9 cellular contexts compared by ENCODE assay signal in genomic region chr3:170632780-170633179, GRCh38. TPM values are rescaled to one million over a fixed set of nuclear protein-coding genes. Genes with fewer than 3 reads are reported as not detected.
DNase-seq lines count a peak whose midpoint lies in the region; ATAC-seq and TF ChIP-seq lines count a peak whose summit lies in the region.
"Had no signal": no experiment of that assay in that cellular context is flagged by ENCODE, and none has a peak within 500 bp of the region (broad histone marks: within the 10 kb centered on the region; RNA-seq: fewer than 3 reads in every experiment).

No MANE protein-coding gene starts in this region.

- peaks cover 0 to 2% (median 0%) of the 10 kb centered on the region in 4 donors for H3K4me1 Mint-ChIP-seq in naive thymus-derived CD8-positive, alpha-beta T cell

- H4K20me1 ChIP-seq in PC-3 (ENCODE audit: low read length) = no peaks in the 10 kb centered on the region

- CTCF ChIA-PET in PC-3 (lab: Charles Lee) (no interaction called here), HEK293T (lab: Yijun Ruan, JAX) (no interaction called here)

- H3K9me3 ChIP-seq in PC-3 (ENCODE audit: low read length) = no peaks in the 10 kb centered on the region
- H3K9me3 ChIP-seq: neutrophil had no signal

- H3K36me3 Mint-ChIP-seq in naive thymus-derived CD8-positive, alpha-beta T cell = no peaks in the 10 kb centered on the region

- H3K27me3 Mint-ChIP-seq in naive thymus-derived CD8-positive, alpha-beta T cell = peaks cover 12 to 41% (median 14%) of the 10 kb centered on the region in 5 donors

- TF ChIP-seq CTCF in PC-3 (conservative IDR thresholded peaks at IDR 0.05; ENCODE audit: low read depth, low read length) = no peak

- no peak overlapping the region for H3K9ac ChIP-seq in PC-3 (ENCODE audit: low read length)

- peak overlapping the region; percentile 33 for H3K4me2 ChIP-seq in PC-3 (ENCODE audit: low read length)

- no peak overlapping the region for H3K27ac ChIP-seq in PC-3 (ENCODE audit: low read length)
- H3K27ac ChIP-seq: neutrophil had no signal

- no peaks in the 10 kb centered on the region for H3K9me2 ChIP-seq in PC-3 (replicated peaks; ENCODE audit: low read length)

- DNase-seq in DMS79 treated with DMSO at 0.1 percent for 48 hours (lab: John Stamatoyannopoulos, UW) (peak; percentile 86), PC-3 (peak; percentile 22), RKO (ENCODE audit: low spot score) (no peak), HEK293T (ENCODE audit: extremely low spot score) (no peak), dermis blood vessel endothelial cell (no peak)
- no peak for DNase-seq in naive thymus-derived CD8-positive, alpha-beta T cell

- no TSS peak for BruUV-seq in PC-3 (replicated peaks; lab: Mats Ljungman, UMichigan)

- no peaks in the 10 kb centered on the region for H3F3A ChIP-seq in PC-3 (ENCODE audit: low read length, unreplicated experiment)

- H2AFZ ChIP-seq in PC-3 (ENCODE audit: low read length) = peak overlapping the region; percentile 69

- H3K4me3 ChIP-seq in PC-3 (ENCODE audit: low read length) = no peak overlapping the region

- POLR2A ChIA-PET in PC-3 (lab: Charles Lee; ENCODE audit: unreplicated experiment) (no interaction called here), HEK293T (lab: Yijun Ruan, JAX) (no interaction called here)
- POLR2A ChIA-PET in naive thymus-derived CD8-positive, alpha-beta T cell (lab: Charles Lee) = no interaction called here

- H3K9me3 Mint-ChIP-seq in naive thymus-derived CD8-positive, alpha-beta T cell = no peaks in the 10 kb centered on the region

- no peaks in the 10 kb centered on the region for H3K27me3 ChIP-seq in PC-3 (ENCODE audit: low read length)
- H3K27me3 ChIP-seq: neutrophil had no signal

- H3K79me2 ChIP-seq in PC-3 (ENCODE audit: low read length) = no peaks in the 10 kb centered on the region

- ATAC-seq in GM19324 (IDR thresholded peaks at IDR 0.05; ENCODE audit: low FRiP score, unreplicated experiment) (peak; percentile 88), HG03039 (IDR thresholded peaks at IDR 0.05; ENCODE audit: unreplicated experiment) (peak; percentile 74), PC-3 (peak; percentile 43; the same call in 1 of the 2 replicates)
- no peak for ATAC-seq in naive thymus-derived CD8-positive, alpha-beta T cell

- no peak overlapping the region for H3K27ac Mint-ChIP-seq in naive thymus-derived CD8-positive, alpha-beta T cell

- no peaks in the 10 kb centered on the region for H3K36me3 ChIP-seq in PC-3 (ENCODE audit: low read depth, low read length)
- H3K36me3 ChIP-seq: neutrophil had no signal

- intact Hi-C loops in PC-3 (cut with micrococcal nuclease) = no loop called here

- H3K4me1 ChIP-seq in PC-3 (ENCODE audit: insufficient read depth, low read length) = peaks cover 7% of the 10 kb centered on the region

- H3K4me3 Mint-ChIP-seq in naive thymus-derived CD8-positive, alpha-beta T cell = no peak overlapping the region

TF ChIP-seq in HEK293T, 16 proteins besides CTCF, POLR2A, EP300 and RAD21:
- no peak for TF ChIP-seq FOXK2 (IDR thresholded peaks at IDR 0.05)
- no peak for TF ChIP-seq SP1 (IDR thresholded peaks at IDR 0.05)
- TF ChIP-seq ZNF384 (IDR thresholded peaks at IDR 0.05) = no peak
- TF ChIP-seq CTBP1 (IDR thresholded peaks at IDR 0.05; ENCODE audit: borderline replicate concordance) = no peak
- no peak for TF ChIP-seq NFRKB (IDR thresholded peaks at IDR 0.05)
- no peak for TF ChIP-seq PKNOX1 (IDR thresholded peaks at IDR 0.05)
- TF ChIP-seq ARNT (IDR thresholded peaks at IDR 0.05) = no peak
- no peak for TF ChIP-seq TARDBP (IDR thresholded peaks at IDR 0.05)
- no peak for TF ChIP-seq HDGF (IDR thresholded peaks at IDR 0.05; ENCODE audit: borderline replicate concordance)
- no peak for TF ChIP-seq BHLHE40 (IDR thresholded peaks at IDR 0.05; ENCODE audit: borderline replicate concordance)
- no peak for TF ChIP-seq L3MBTL2 (conservative IDR thresholded peaks at IDR 0.05)
- TF ChIP-seq SUZ12 (IDR thresholded peaks at IDR 0.05) = no peak
- TF ChIP-seq ELF4 (IDR thresholded peaks at IDR 0.05) = no peak
- TF ChIP-seq FOXM1 (IDR thresholded peaks at IDR 0.05; ENCODE audit: borderline replicate concordance) = no peak
- no peak for TF ChIP-seq LEF1 (IDR thresholded peaks at IDR 0.05; ENCODE audit: borderline replicate concordance)
TF ChIP-seq in HEK293T: peak in this region for 0.

RNA-seq across cellular contexts. Expression of gene SLC7A14, which starts 46.9 kb away (rescaled TPM):
- total RNA-seq in PC-3 (2014; rRNA removed) (not detected in 2 replicates), dermis blood vessel endothelial cell (under 0.01 and 0.14 TPM in 2 replicates)
- not detected for total RNA-seq in naive thymus-derived CD8-positive, alpha-beta T cell
- not detected for polyA plus RNA-seq in naive thymus-derived CD8-positive, alpha-beta T cell

Comparison
In these comparisons a context has a peak if more than half of its experiments do, and no peak if none do; other contexts are left out.
1. DNase-seq: peak in DMS79 treated with DMSO at 0.1 percent for 48 hours (single experiment) and PC-3 (single experiment); none in naive thymus-derived CD8-positive, alpha-beta T cell (0 of 10), RKO (single experiment), HEK293T (single experiment) and dermis blood vessel endothelial cell (single experiment).
2. ATAC-seq: peak in GM19324 (single experiment), HG03039 (single experiment) and PC-3 (single experiment); none in naive thymus-derived CD8-positive, alpha-beta T cell (0 of 2).